In the genomic region with DNA sequence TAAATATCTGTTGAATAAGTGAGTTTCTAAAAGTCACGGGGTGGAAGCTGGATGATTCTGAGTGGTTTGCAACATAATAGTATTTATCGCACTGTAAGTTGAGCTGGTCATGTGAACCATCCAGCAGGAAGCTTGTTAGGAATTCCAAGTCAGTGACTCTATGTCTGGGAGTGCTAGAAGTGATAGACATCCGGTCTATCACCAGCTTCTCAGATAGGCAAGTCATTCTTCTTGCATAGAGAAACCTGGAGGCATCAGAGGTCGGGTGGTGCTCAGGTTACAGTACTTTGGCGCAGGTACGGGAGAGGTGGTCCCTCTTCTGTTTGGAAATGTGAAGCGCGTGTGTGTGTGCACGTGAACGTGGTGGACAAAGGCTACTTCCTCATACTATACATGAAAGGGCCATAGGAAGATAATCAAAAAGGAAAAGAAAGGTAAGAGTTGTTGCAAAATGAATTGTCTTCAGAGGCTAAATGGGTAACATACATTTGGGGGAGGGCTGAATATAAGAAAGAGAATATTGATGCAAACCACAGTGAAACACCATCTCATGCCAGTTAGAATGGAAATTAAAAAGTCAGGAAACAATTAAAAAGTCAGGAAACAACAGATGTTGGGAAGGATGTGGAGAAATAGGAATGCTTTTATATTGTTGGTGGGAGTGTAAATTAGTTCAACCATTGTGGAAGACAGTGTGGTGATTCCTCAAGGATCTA, we compare ENCODE assay signal across 12 cellular contexts.
DNase-seq lines count a peak whose midpoint lies in the region; ATAC-seq, FAIRE-seq and TF ChIP-seq lines count a peak whose summit lies in the region.
"Had no signal": no experiment of that assay in that cellular context is flagged by ENCODE, and none has a peak within 500 bp of the region (broad histone marks: within the 10 kb centered on the region; RNA-seq: fewer than 3 reads in every experiment).

No MANE protein-coding gene starts in this region.

- no peaks in the 10 kb centered on the region for H3K9me1 ChIP-seq in endothelial cell of umbilical vein (replicated peaks; ENCODE audit: control insufficient read depth, extremely low read depth, insufficient read depth, low read length)

- H3K4me1 ChIP-seq in PC-3 (ENCODE audit: insufficient read depth, low read length), result no peaks in the 10 kb centered on the region
- peaks cover 40% of the 10 kb centered on the region for H3K4me1 ChIP-seq in endothelial cell of umbilical vein (ENCODE audit: control insufficient read depth, extremely low read depth, insufficient read depth, low read length)

- H3K4me3 ChIP-seq in PC-3 (ENCODE audit: low read length) (no peak overlapping the region), endothelial cell of umbilical vein (replicated peaks in 1 of 3; ENCODE audit: insufficient read depth in 1 of 3, low read depth in 1 of 3, low read length in 3 of 3) (no peak overlapping the region)

- no peak overlapping the region for H3K4me3 Mint-ChIP-seq in mesothelial cell of epicardium
- H3K4me3 Mint-ChIP-seq: CD14-positive monocyte, neural crest cell had no signal

- H3K79me2 ChIP-seq in PC-3 (ENCODE audit: low read length), result no peaks in the 10 kb centered on the region
- no peaks in the 10 kb centered on the region for H3K79me2 ChIP-seq in endothelial cell of umbilical vein (ENCODE audit: control insufficient read depth, insufficient read depth, low read length)

- in situ Hi-C loops in Caki2 (cut with HindIII; ENCODE audit: low pct_unique_long_range_greater_than_20kb, low sequenced_read_pairs), result no loop called here

- BruUV-seq in PC-3 (replicated peaks; lab: Mats Ljungman, UMichigan) (no TSS peak), endothelial cell of umbilical vein (replicated peaks; lab: Mats Ljungman, UMichigan) (TSS peak; percentile 38)

- intact Hi-C loops in PC-3 (cut with micrococcal nuclease) (no loop called here), endothelial cell of umbilical vein (cut with micrococcal nuclease) (loop anchor here (1.0 to 10.0 kb wide), 8 partner anchors 109 to 1724 kb away; no protein-coding TSS in a partner anchor)

- CTCF ChIA-PET in PC-3 (lab: Charles Lee), result no interaction called here
- CTCF ChIA-PET in endothelial cell of umbilical vein (lab: Charles Lee), result interaction anchor here (1.3 to 1.4 kb wide), 3 partner anchors 9 to 1470 kb away, joined by 3 to 12 read pairs (median 4); no protein-coding TSS in a partner anchor

- no peak overlapping the region for H3K9ac ChIP-seq in PC-3 (ENCODE audit: low read length)
- peak overlapping the region; percentile 81 for H3K9ac ChIP-seq in endothelial cell of umbilical vein (replicated peaks; ENCODE audit: extremely low read depth, insufficient read depth, low read length)

- H3K4me2 ChIP-seq in PC-3 (ENCODE audit: low read length) (no peak overlapping the region), endothelial cell of umbilical vein (ENCODE audit: insufficient read depth, low read length) (peak overlapping the region; percentile 50)

- DNase-seq in Caki2 (ENCODE audit: low read depth), result peak; percentile 89
- peak; percentile 14 for DNase-seq in PC-3
- DNase-seq in endothelial cell of umbilical vein (ENCODE audit: low read depth, low spot score), result peak; percentile 95
- no peak for DNase-seq in mesothelial cell of epicardium (ENCODE audit: low spot score in 2 of 2, unreplicated experiment in 2 of 2)
- no peak for DNase-seq in cortex of kidney (lab: John Stamatoyannopoulos, UW)
- DNase-seq in activated CD4-positive, alpha-beta T cell treated with anti-CD3 and anti-CD28 coated beads for 1 hour, result no peak
- DNase-seq: activated naive CD4-positive, alpha-beta T cell treated with Interleukin-2 at 50 U/mL for 16 hours; NCI-H524 treated with DMSO at 0.1 percent for 48 hours had no signal

- no peak for TF ChIP-seq CTCF in PC-3 (conservative IDR thresholded peaks at IDR 0.05; ENCODE audit: low read depth, low read length)
- no peak for TF ChIP-seq CTCF in endothelial cell of umbilical vein (IDR thresholded peaks at IDR 0.05; ENCODE audit: extremely low read depth in 1 of 2, insufficient read depth in 1 of 2, low read depth in 1 of 2, low read length in 2 of 2)
- no peak for TF ChIP-seq CTCF in mesothelial cell of epicardium (IDR thresholded peaks at IDR 0.05; ENCODE audit: unreplicated experiment)

- no peaks in the 10 kb centered on the region for H3K9me3 ChIP-seq in PC-3 (ENCODE audit: low read length)
- no peaks in the 10 kb centered on the region for H3K9me3 ChIP-seq in endothelial cell of umbilical vein (replicated peaks; ENCODE audit: control insufficient read depth, insufficient read depth, low read length)

- H3K36me3 Mint-ChIP-seq in mesothelial cell of epicardium, result no peaks in the 10 kb centered on the region
- H3K36me3 Mint-ChIP-seq: CD14-positive monocyte had no signal

- peak; percentile 98 for FAIRE-seq in endothelial cell of umbilical vein (lab: Jason Lieb, UNC)

- H3K4me1 Mint-ChIP-seq in mesothelial cell of epicardium, result peaks cover 37% of the 10 kb centered on the region

- no peaks in the 10 kb centered on the region for H3F3A ChIP-seq in PC-3 (ENCODE audit: low read length, unreplicated experiment)

- POLR2A ChIA-PET in PC-3 (lab: Charles Lee; ENCODE audit: unreplicated experiment) (no interaction called here), endothelial cell of umbilical vein (lab: Charles Lee) (interaction anchor here (0.6 to 0.9 kb wide), 2 partner anchors 178 to 1425 kb away, joined by 3 to 4 read pairs; no protein-coding TSS in a partner anchor)

- no peaks in the 10 kb centered on the region for H3K27me3 Mint-ChIP-seq in mesothelial cell of epicardium (ENCODE audit: low read depth)

- peaks cover 6% of the 10 kb centered on the region for H3K9me3 Mint-ChIP-seq in mesothelial cell of epicardium

- TF ChIP-seq POLR2A in endothelial cell of umbilical vein (IDR thresholded peaks at IDR 0.05; ENCODE audit: low read depth, low read length), result peak; percentile 16

- H3K27ac ChIP-seq in PC-3 (ENCODE audit: low read length), result no peak overlapping the region
- H3K27ac ChIP-seq in endothelial cell of umbilical vein (ENCODE audit: insufficient read depth, low read depth, low read length), result peak overlapping the region; percentile 97

- H2AFZ ChIP-seq in PC-3 (ENCODE audit: low read length) (no peak overlapping the region), endothelial cell of umbilical vein (ENCODE audit: low read depth, low read length) (peak overlapping the region; percentile 15)

- H3K9me2 ChIP-seq in PC-3 (replicated peaks; ENCODE audit: low read length), result no peaks in the 10 kb centered on the region

- no peaks in the 10 kb centered on the region for H3K36me3 ChIP-seq in PC-3 (ENCODE audit: low read depth, low read length)
- H3K36me3 ChIP-seq in endothelial cell of umbilical vein (ENCODE audit: control insufficient read depth in 2 of 2, extremely low read depth in 1 of 2, insufficient read depth in 2 of 2, low read length in 2 of 2), result no peaks in the 10 kb centered on the region

- ATAC-seq in PC-3 (no peak), GM18519 (IDR thresholded peaks at IDR 0.05; ENCODE audit: low FRiP score, unreplicated experiment) (no peak), GM19035 (IDR thresholded peaks at IDR 0.05; ENCODE audit: unreplicated experiment) (no peak)

- H3K27me3 ChIP-seq in PC-3 (ENCODE audit: low read length) (no peaks in the 10 kb centered on the region), endothelial cell of umbilical vein (ENCODE audit: control insufficient read depth in 2 of 2, insufficient read depth in 2 of 2, low read length in 2 of 2) (no peaks in the 10 kb centered on the region)

- dilution Hi-C loops in endothelial cell of umbilical vein (cut with MboI; ENCODE audit: extremely low pct_ligation_motif_present, low sequenced_read_pairs), result no loop called here

- peak overlapping the region; percentile 3 for H3K27ac Mint-ChIP-seq in mesothelial cell of epicardium
- H3K27ac Mint-ChIP-seq: CD14-positive monocyte had no signal

- H4K20me1 ChIP-seq in PC-3 (ENCODE audit: low read length) (no peaks in the 10 kb centered on the region), endothelial cell of umbilical vein (replicated peaks; ENCODE audit: control insufficient read depth, extremely low read depth, insufficient read depth, low read length) (no peaks in the 10 kb centered on the region)

TF ChIP-seq in endothelial cell of umbilical vein, 7 proteins besides CTCF, POLR2A, EP300 and RAD21:
- TF ChIP-seq MYC (IDR thresholded peaks at IDR 0.05; ENCODE audit: low read depth, low read length) (no peak), EZH2 (IDR thresholded peaks at IDR 0.05; ENCODE audit: borderline replicate concordance, low read depth, low read length, severe bottlenecking) (no peak), FOS (IDR thresholded peaks at IDR 0.05; ENCODE audit: borderline replicate concordance, insufficient read depth, low read length) (peak; percentile 76), JUN (IDR thresholded peaks at IDR 0.05; ENCODE audit: borderline replicate concordance, insufficient read depth, insufficient read length, low read depth) (peak; percentile 90), GATA2 (IDR thresholded peaks at IDR 0.05; ENCODE audit: insufficient read depth, insufficient read length, low read depth, low read length) (peak; percentile 70), MAX (IDR thresholded peaks at IDR 0.05; ENCODE audit: insufficient read depth, insufficient read length) (peak; percentile 44), POLR2AphosphoS5 (IDR thresholded peaks at IDR 0.05; ENCODE audit: insufficient read depth, low read depth, low read length) (peak; percentile 85)

Comparison
In these comparisons a context has a peak if more than half of its experiments do, and no peak if none do; other contexts are left out.
1. DNase-seq: peak in Caki2 (single experiment), PC-3 (single experiment) and endothelial cell of umbilical vein (single experiment); none in mesothelial cell of epicardium (0 of 2), cortex of kidney (single experiment) and activated CD4-positive, alpha-beta T cell treated with anti-CD3 and anti-CD28 coated beads for 1 hour (single experiment).